ENCODE assay signal across 1 cellular context in the genomic region with DNA sequence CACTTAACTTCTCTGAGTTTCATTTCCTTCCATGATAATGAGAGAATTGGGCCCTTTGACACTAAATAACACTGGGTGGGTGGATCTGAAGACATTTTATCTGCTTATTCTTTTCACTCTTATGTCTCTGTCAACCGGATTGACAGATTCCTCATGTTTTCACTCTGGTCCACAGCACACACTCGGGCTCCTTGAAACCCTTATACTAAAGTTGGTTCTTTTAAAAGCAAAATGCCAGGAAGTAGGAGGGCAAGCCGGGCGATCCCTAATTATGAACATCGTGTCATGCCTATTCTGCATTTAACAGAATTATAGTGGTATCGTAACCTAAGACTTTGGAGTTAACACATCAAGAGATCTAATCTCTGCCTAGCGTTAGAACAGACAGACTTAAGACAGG.
TF ChIP-seq lines count a peak whose summit lies in the region.

No MANE protein-coding gene starts in this region.

TF ChIP-seq in WTC11, 78 proteins besides CTCF, POLR2A, EP300 and RAD21 (continued from another document):
- TF ChIP-seq, protein P1, sequence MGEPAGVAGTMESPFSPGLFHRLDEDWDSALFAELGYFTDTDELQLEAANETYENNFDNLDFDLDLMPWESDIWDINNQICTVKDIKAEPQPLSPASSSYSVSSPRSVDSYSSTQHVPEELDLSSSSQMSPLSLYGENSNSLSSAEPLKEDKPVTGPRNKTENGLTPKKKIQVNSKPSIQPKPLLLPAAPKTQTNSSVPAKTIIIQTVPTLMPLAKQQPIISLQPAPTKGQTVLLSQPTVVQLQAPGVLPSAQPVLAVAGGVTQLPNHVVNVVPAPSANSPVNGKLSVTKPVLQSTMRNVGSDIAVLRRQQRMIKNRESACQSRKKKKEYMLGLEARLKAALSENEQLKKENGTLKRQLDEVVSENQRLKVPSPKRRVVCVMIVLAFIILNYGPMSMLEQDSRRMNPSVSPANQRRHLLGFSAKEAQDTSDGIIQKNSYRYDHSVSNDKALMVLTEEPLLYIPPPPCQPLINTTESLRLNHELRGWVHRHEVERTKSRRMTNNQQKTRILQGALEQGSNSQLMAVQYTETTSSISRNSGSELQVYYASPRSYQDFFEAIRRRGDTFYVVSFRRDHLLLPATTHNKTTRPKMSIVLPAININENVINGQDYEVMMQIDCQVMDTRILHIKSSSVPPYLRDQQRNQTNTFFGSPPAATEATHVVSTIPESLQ (CRISPR knock-in tag; IDR thresholded peaks at IDR 0.05), result no peak
- TF ChIP-seq ZNF263 (CRISPR knock-in tag; IDR thresholded peaks at IDR 0.05; ENCODE audit: low read depth) (no peak), MXD4 (CRISPR knock-in tag; IDR thresholded peaks at IDR 0.05; ENCODE audit: borderline replicate concordance) (no peak), CREB1 (CRISPR knock-in tag; IDR thresholded peaks at IDR 0.05) (no peak), ELF4 (CRISPR knock-in tag; IDR thresholded peaks at IDR 0.05; ENCODE audit: low read depth) (no peak), JAZF1 (CRISPR knock-in tag; IDR thresholded peaks at IDR 0.05) (no peak)
